ENCODE assay signal across 14 cellular contexts in genomic region chr11:9703280-9703679, GRCh38. TPM values are rescaled to one million over a fixed set of nuclear protein-coding genes. Genes with fewer than 3 reads are reported as not detected.
A peak's percentile ranks its signal among the peaks of the same experiment; 100 is the strongest.
DNase-seq lines count a peak whose midpoint lies in the region; ATAC-seq and TF ChIP-seq lines count a peak whose summit lies in the region.
"Had no signal": no experiment of that assay in that cellular context is flagged by ENCODE, and none has a peak within 500 bp of the region (broad histone marks: within the 10 kb centered on the region; RNA-seq: fewer than 3 reads in every experiment).

No MANE protein-coding gene starts in this region.

- peaks cover 18% of the 10 kb centered on the region for H3K4me1 Mint-ChIP-seq in activated naive CD8-positive, alpha-beta T cell treated with anti-CD3 and anti-CD28 coated beads, Interleukin-2, amount 10 ng/mL, durations not matched to agents 7 days and 5 days
- H3K4me1 Mint-ChIP-seq in activated naive CD8-positive, alpha-beta T cell treated with anti-CD3 and anti-CD28 coated beads, Interleukin-2, amount 50 U/mL, for 24 hours = peaks cover 25% of the 10 kb centered on the region
- peaks cover 68% of the 10 kb centered on the region for H3K4me1 Mint-ChIP-seq in activated B cell treated with CpG ODN at 0.5 μM for 24 hours
- H3K4me1 Mint-ChIP-seq in memory B cell = peaks cover 45% of the 10 kb centered on the region

- WGBS in thyroid gland, 2 donors = 80 to 90% methylated on average over 6 of the region's 6 CpGs

- TF ChIP-seq CTCF in activated B cell treated with CpG ODN at 0.5 μM for 24 hours (IDR thresholded peaks at IDR 0.05) = no peak
- no peak for TF ChIP-seq CTCF in thyroid gland (IDR thresholded peaks at IDR 0.05)

- H3K27ac Mint-ChIP-seq in activated naive CD8-positive, alpha-beta T cell treated with anti-CD3 and anti-CD28 coated beads, Interleukin-2, amount 10 ng/mL, durations not matched to agents 7 days and 5 days = peak overlapping the region; percentile 7
- H3K27ac Mint-ChIP-seq in activated naive CD8-positive, alpha-beta T cell treated with anti-CD3 and anti-CD28 coated beads, Interleukin-2, amount 50 U/mL, for 24 hours = no peak overlapping the region
- peak overlapping the region; percentile 78 for H3K27ac Mint-ChIP-seq in activated B cell treated with CpG ODN at 0.5 μM for 24 hours
- H3K27ac Mint-ChIP-seq in memory B cell = peak overlapping the region; percentile 93

- peaks cover 2% of the 10 kb centered on the region for H3K27me3 Mint-ChIP-seq in activated naive CD8-positive, alpha-beta T cell treated with anti-CD3 and anti-CD28 coated beads, Interleukin-2, amount 10 ng/mL, durations not matched to agents 7 days and 5 days
- no peaks in the 10 kb centered on the region for H3K27me3 Mint-ChIP-seq in activated naive CD8-positive, alpha-beta T cell treated with anti-CD3 and anti-CD28 coated beads, Interleukin-2, amount 50 U/mL, for 24 hours
- H3K27me3 Mint-ChIP-seq in activated B cell treated with CpG ODN at 0.5 μM for 24 hours = no peaks in the 10 kb centered on the region
- no peaks in the 10 kb centered on the region for H3K27me3 Mint-ChIP-seq in memory B cell

- H3K4me1 ChIP-seq in thyroid gland = peaks cover 20 to 29% of the 10 kb centered on the region in 2 donors

- no peaks in the 10 kb centered on the region for H3K9me3 ChIP-seq in thyroid gland
- H3K9me3 ChIP-seq: tibial artery had no signal

- no peak overlapping the region for H3K4me3 ChIP-seq in thyroid gland (replicated peaks in 1 of 3)
- H3K4me3 ChIP-seq: K562, SJCRH30, skin epidermis, tibial artery had no signal

- H3K27ac ChIP-seq in thyroid gland = peak overlapping the region in 2 of 3 donors; percentile 33 to 91
- H3K27ac ChIP-seq: SJCRH30 had no signal

- peaks cover 4% of the 10 kb centered on the region for H3K36me3 Mint-ChIP-seq in activated naive CD8-positive, alpha-beta T cell treated with anti-CD3 and anti-CD28 coated beads, Interleukin-2, amount 10 ng/mL, durations not matched to agents 7 days and 5 days
- H3K36me3 Mint-ChIP-seq in activated naive CD8-positive, alpha-beta T cell treated with anti-CD3 and anti-CD28 coated beads, Interleukin-2, amount 50 U/mL, for 24 hours (ENCODE audit: low read depth) = peaks cover 3% of the 10 kb centered on the region
- peaks cover 64% of the 10 kb centered on the region for H3K36me3 Mint-ChIP-seq in activated B cell treated with CpG ODN at 0.5 μM for 24 hours (ENCODE audit: low read depth)
- peaks cover 20% of the 10 kb centered on the region for H3K36me3 Mint-ChIP-seq in memory B cell
- H3K36me3 Mint-ChIP-seq: immature natural killer cell had no signal

- no peaks in the 10 kb centered on the region for H3K36me3 ChIP-seq in thyroid gland
- H3K36me3 ChIP-seq: SJCRH30 had no signal

- no peak for ATAC-seq in activated naive CD8-positive, alpha-beta T cell treated with anti-CD3 and anti-CD28 coated beads, Interleukin-2, amount 10 ng/mL, durations not matched to agents 7 days and 5 days (ENCODE audit: low read depth)
- no peak for ATAC-seq in activated naive CD8-positive, alpha-beta T cell treated with anti-CD3 and anti-CD28 coated beads, Interleukin-2, amount 50 U/mL, for 24 hours
- ATAC-seq in activated B cell treated with CpG ODN at 0.5 μM for 24 hours (ENCODE audit: low read depth) (peak; percentile 30), memory B cell (ENCODE audit: low read depth) (peak; percentile 31), HG03457 (IDR thresholded peaks at IDR 0.05; ENCODE audit: unreplicated experiment) (no peak)
- ATAC-seq: K562 had no signal

- POLR2A ChIA-PET in activated naive CD8-positive, alpha-beta T cell treated with anti-CD3 and anti-CD28 coated beads, Interleukin-2, amount 10 ng/mL, durations not matched to agents 7 days and 5 days (lab: Charles Lee) = no interaction called here
- POLR2A ChIA-PET in activated B cell treated with CpG ODN at 0.5 μM for 24 hours (lab: Charles Lee) = interaction anchor here (0.6 to 1.2 kb wide), 2 partner anchors 11 to 14 kb away, joined by 3 to 4 read pairs; no protein-coding TSS in a partner anchor

- peaks cover 1% of the 10 kb centered on the region for H3K9me3 Mint-ChIP-seq in activated naive CD8-positive, alpha-beta T cell treated with anti-CD3 and anti-CD28 coated beads, Interleukin-2, amount 10 ng/mL, durations not matched to agents 7 days and 5 days
- H3K9me3 Mint-ChIP-seq in activated naive CD8-positive, alpha-beta T cell treated with anti-CD3 and anti-CD28 coated beads, Interleukin-2, amount 50 U/mL, for 24 hours = no peaks in the 10 kb centered on the region
- H3K9me3 Mint-ChIP-seq in activated B cell treated with CpG ODN at 0.5 μM for 24 hours (no peaks in the 10 kb centered on the region), memory B cell (no peaks in the 10 kb centered on the region)
- H3K9me3 Mint-ChIP-seq: immature natural killer cell had no signal

- intact Hi-C loops in activated B cell treated with CpG ODN at 0.5 μM for 24 hours (cut with micrococcal nuclease) (loop anchor here (2.0 to 5.0 kb wide), 2 partner anchors 14 to 41 kb away; partner anchors contain the start of gene SWAP70), thyroid gland (cut with DNase I) (no loop called here)

- DNase-seq in activated naive CD8-positive, alpha-beta T cell treated with anti-CD3 and anti-CD28 coated beads, Interleukin-2, amount 10 ng/mL, durations not matched to agents 7 days and 5 days = no peak
- no peak for DNase-seq in activated naive CD8-positive, alpha-beta T cell treated with anti-CD3 and anti-CD28 coated beads, Interleukin-2, amount 50 U/mL, for 24 hours
- DNase-seq in activated B cell treated with CpG ODN at 0.5 μM for 24 hours (no peak), memory B cell (ENCODE audit: low spot score in 2 of 2) (no peak), thyroid gland (no peak), NCI-H1417 treated with DMSO at 0.1 percent for 48 hours (lab: John Stamatoyannopoulos, UW) (no peak), NCI-H446 (lab: John Stamatoyannopoulos, UW) (no peak)
- DNase-seq: immature natural killer cell, NCI-H187 treated with DMSO at 0.1 percent for 48 hours, SJCRH30, tibial artery had no signal

- no peak for TF ChIP-seq POLR2A in thyroid gland (IDR thresholded peaks at IDR 0.05)

- CTCF ChIA-PET in activated B cell treated with CpG ODN at 0.5 μM for 24 hours (lab: Charles Lee) = interaction anchor here (0.7 kb wide), 1 partner anchor 45 kb away, joined by 3 read pairs; no protein-coding TSS in a partner anchor

- peak overlapping the region; percentile 9 for H3K4me3 Mint-ChIP-seq in activated naive CD8-positive, alpha-beta T cell treated with anti-CD3 and anti-CD28 coated beads, Interleukin-2, amount 10 ng/mL, durations not matched to agents 7 days and 5 days
- no peak overlapping the region for H3K4me3 Mint-ChIP-seq in activated naive CD8-positive, alpha-beta T cell treated with anti-CD3 and anti-CD28 coated beads, Interleukin-2, amount 50 U/mL, for 24 hours
- H3K4me3 Mint-ChIP-seq in activated B cell treated with CpG ODN at 0.5 μM for 24 hours (peak overlapping the region; percentile 45), memory B cell (peak overlapping the region; percentile 46)
- H3K4me3 Mint-ChIP-seq: immature natural killer cell had no signal

- H3K27me3 ChIP-seq in thyroid gland = no peaks in the 10 kb centered on the region
- H3K27me3 ChIP-seq: SJCRH30, tibial artery had no signal

RNA-seq across cellular contexts. Expression of gene SWAP70, which starts 39.4 kb away (rescaled TPM):
- total RNA-seq in activated naive CD8-positive, alpha-beta T cell treated with anti-CD3 and anti-CD28 coated beads, Interleukin-2, amount 10 ng/mL, durations not matched to agents 7 days and 5 days = 10 to 100 TPM in 1 of 2 experiments, 1 to 10 TPM in 1; 9.4 to 10.6 TPM
- total RNA-seq in activated B cell treated with CpG ODN at 0.5 μM for 24 hours (277 and 288 TPM in 2 replicates), thyroid gland (10 to 100 TPM; 29.7 to 53.6 (median 38.8) TPM)

Comparison
In these comparisons a context has a peak if more than half of its experiments do, and no peak if none do; other contexts are left out.
1. ATAC-seq: peak in activated B cell treated with CpG ODN at 0.5 μM for 24 hours (single experiment) and memory B cell (single experiment); none in activated naive CD8-positive, alpha-beta T cell treated with anti-CD3 and anti-CD28 coated beads, Interleukin-2, amount 10 ng/mL, durations not matched to agents 7 days and 5 days (single experiment), activated naive CD8-positive, alpha-beta T cell treated with anti-CD3 and anti-CD28 coated beads, Interleukin-2, amount 50 U/mL, for 24 hours (single experiment) and HG03457 (single experiment).